8 cellular contexts compared by ENCODE assay signal in genomic region chr9:114156311-114156657, GRCh38. TPM values are rescaled to one million over a fixed set of nuclear protein-coding genes. Genes with fewer than 3 reads are reported as not detected.
DNase-seq lines count a peak whose midpoint lies in the region; ATAC-seq and TF ChIP-seq lines count a peak whose summit lies in the region.

No MANE protein-coding gene starts in this region.

- peaks cover 3% of the 10 kb centered on the region for H3K36me3 Mint-ChIP-seq in CD8-positive, alpha-beta T cell
- H3K36me3 Mint-ChIP-seq in effector memory CD8-positive, alpha-beta T cell (ENCODE audit: insufficient read depth), result peaks cover 10% of the 10 kb centered on the region

- intact Hi-C loops in CD8-positive, alpha-beta T cell (cut with DNase I, micrococcal nuclease), result loop anchor here in 1 of 2 experiments (10.0 kb wide), 1 partner anchor 349 kb away; the partner anchor contains the start of gene WHRN
- intact Hi-C loops in uterus (cut with DNase I; ENCODE audit: low total_unique reads), result no loop called here

- peaks cover 5% of the 10 kb centered on the region for H3K27me3 ChIP-seq in CD8-positive, alpha-beta T cell (ENCODE audit: insufficient read depth, low read length)
- H3K27me3 ChIP-seq in SJSA1 (replicated peaks), result peaks cover 19% of the 10 kb centered on the region
- H3K27me3 ChIP-seq in muscle layer of colon (ENCODE audit: control insufficient read depth in 1 of 2, insufficient read depth in 2 of 2, low read length in 2 of 2), result peaks cover 10 to 16% of the 10 kb centered on the region in 2 donors
- H3K27me3 ChIP-seq in uterus, result no peaks in the 10 kb centered on the region

- H3K9ac ChIP-seq in muscle layer of colon (ENCODE audit: low read length), result peak overlapping the region; percentile 33

- no peaks in the 10 kb centered on the region for H3K9me3 Mint-ChIP-seq in CD8-positive, alpha-beta T cell
- no peaks in the 10 kb centered on the region for H3K9me3 Mint-ChIP-seq in effector memory CD8-positive, alpha-beta T cell

- POLR2A ChIA-PET in CD8-positive, alpha-beta T cell (lab: Charles Lee), result no interaction called here

- peak overlapping the region; percentile 91 for H3K4me3 Mint-ChIP-seq in CD8-positive, alpha-beta T cell
- peak overlapping the region; percentile 88 to 90 for H3K4me3 Mint-ChIP-seq in effector memory CD8-positive, alpha-beta T cell

- no peaks in the 10 kb centered on the region for H3K9me3 ChIP-seq in CD8-positive, alpha-beta T cell (ENCODE audit: low read length)
- H3K9me3 ChIP-seq in SJSA1 (replicated peaks) (no peaks in the 10 kb centered on the region; the same call in 1 of the 2 replicates), muscle layer of colon (ENCODE audit: low read length) (no peaks in the 10 kb centered on the region), uterus (no peaks in the 10 kb centered on the region)

- peaks cover 38% of the 10 kb centered on the region for H3K27me3 Mint-ChIP-seq in CD8-positive, alpha-beta T cell (ENCODE audit: low read depth)
- H3K27me3 Mint-ChIP-seq in effector memory CD8-positive, alpha-beta T cell, result peaks cover 54 to 56% of the 10 kb centered on the region in 2 donors

- no peak overlapping the region for H3K27ac ChIP-seq in CD8-positive, alpha-beta T cell (ENCODE audit: low read depth, low read length)
- no peak overlapping the region for H3K27ac ChIP-seq in SJSA1
- H3K27ac ChIP-seq in muscle layer of colon (ENCODE audit: low read depth, low read length), result peak overlapping the region; percentile 28
- H3K27ac ChIP-seq in uterus, result peak overlapping the region; percentile 81 to 86

- H3K27ac Mint-ChIP-seq in CD8-positive, alpha-beta T cell, result peak overlapping the region; percentile 19
- H3K27ac Mint-ChIP-seq in effector memory CD8-positive, alpha-beta T cell, result peak overlapping the region in 1 of 2 donors; percentile 69

- CTCF ChIA-PET in CD8-positive, alpha-beta T cell (lab: Charles Lee), result interaction anchor here (1.0 to 3.0 kb wide), 2 partner anchors 13 to 134 kb away, joined by 3 to 19 read pairs; no protein-coding TSS in a partner anchor

- peak; percentile 11 for ATAC-seq in CD8-positive, alpha-beta T cell
- ATAC-seq in effector memory CD8-positive, alpha-beta T cell (replicated peaks), result peak; percentile 47
- no peak for ATAC-seq in HG02798 (IDR thresholded peaks at IDR 0.05; ENCODE audit: poor library complexity, unreplicated experiment)

- peaks cover 21% of the 10 kb centered on the region for H3K4me1 Mint-ChIP-seq in CD8-positive, alpha-beta T cell (ENCODE audit: low read depth)
- peaks cover 11 to 16% of the 10 kb centered on the region in 2 donors for H3K4me1 Mint-ChIP-seq in effector memory CD8-positive, alpha-beta T cell (ENCODE audit: low read depth in 2 of 2)

- no peak for TF ChIP-seq POLR2A in uterus (IDR thresholded peaks at IDR 0.05)

- no peak for TF ChIP-seq CTCF in CD8-positive, alpha-beta T cell (IDR thresholded peaks at IDR 0.05)
- no peak for TF ChIP-seq CTCF in uterus (IDR thresholded peaks at IDR 0.05)

- H3K4me3 ChIP-seq in CD8-positive, alpha-beta T cell (ENCODE audit: low read depth, low read length), result peak overlapping the region; percentile 31
- peak overlapping the region; percentile 57 for H3K4me3 ChIP-seq in SJSA1
- H3K4me3 ChIP-seq in muscle layer of colon (ENCODE audit: low read depth in 1 of 2, low read length in 2 of 2), result peak overlapping the region; percentile 68 to 81
- H3K4me3 ChIP-seq in uterus, result peak overlapping the region; percentile 48 to 69

- H3K36me3 ChIP-seq in CD8-positive, alpha-beta T cell (ENCODE audit: insufficient read depth, low read length), result no peaks in the 10 kb centered on the region
- H3K36me3 ChIP-seq in SJSA1, result no peaks in the 10 kb centered on the region
- no peaks in the 10 kb centered on the region for H3K36me3 ChIP-seq in muscle layer of colon (ENCODE audit: insufficient read depth, low read length)
- no peaks in the 10 kb centered on the region for H3K36me3 ChIP-seq in uterus

- peaks cover 19% of the 10 kb centered on the region for H3K4me1 ChIP-seq in CD8-positive, alpha-beta T cell (ENCODE audit: insufficient read depth, low read length)
- H3K4me1 ChIP-seq in SJSA1 (replicated peaks) (peaks cover 29% of the 10 kb centered on the region), muscle layer of colon (ENCODE audit: insufficient read depth, low read length) (peaks cover 47% of the 10 kb centered on the region), uterus (peaks cover 0 to 17% of the 10 kb centered on the region in 2 donors)

- DNase-seq in CD8-positive, alpha-beta T cell, result no peak
- DNase-seq in SJSA1 (ENCODE audit: low read depth in 1 of 2, low spot score in 2 of 2) (no peak), uterus (no peak), NCI-H2171 treated with DMSO at 0.1 percent for 48 hours (lab: John Stamatoyannopoulos, UW) (no peak)
- no peak for DNase-seq in effector memory CD8-positive, alpha-beta T cell
- DNase-seq in effector CD4-positive, alpha-beta T cell, result no peak

RNA-seq across cellular contexts. Expression of gene COL27A1, which starts 0.9 kb away (rescaled TPM):
- under 1 TPM; 0.35 to 0.36 TPM for total RNA-seq in CD8-positive, alpha-beta T cell
- total RNA-seq in SJSA1 (2014; rRNA removed; shearing (Covaris generic)), result 4.2 and 4.7 TPM in 2 replicates
- total RNA-seq in uterus, result 10 to 100 TPM in 3 of 4 donors, 1 to 10 TPM in 1; 7.9 to 52.9 (median 43.3) TPM

RNA-seq across cellular contexts. Expression of gene KIF12, which starts 57.2 kb away (rescaled TPM):
- total RNA-seq in CD8-positive, alpha-beta T cell, result not detected
- total RNA-seq in SJSA1 (2014; rRNA removed; shearing (Covaris generic)), result 0.13 and 0.85 TPM in 2 replicates
- 1 to 10 TPM; 1.5 to 5.4 (median 2.7) TPM for total RNA-seq in uterus

Comparison
In these comparisons a context has a peak if more than half of its experiments do, and no peak if none do; other contexts are left out.
1. H3K27ac ChIP-seq: peak in muscle layer of colon (single experiment) and uterus (2 of 2); none in CD8-positive, alpha-beta T cell (single experiment) and SJSA1 (single experiment).
2. Peak in every context shown above with its lines, with median percentiles within 50 percentile points of each other: H3K4me3 ChIP-seq.